18 cellular contexts compared by ENCODE assay signal in genomic region chr3:7707192-7707591, GRCh38.
A peak's percentile ranks its signal among the peaks of the same experiment; 100 is the strongest.
DNase-seq lines count a peak whose midpoint lies in the region; ATAC-seq, FAIRE-seq and TF ChIP-seq lines count a peak whose summit lies in the region.
"Had no signal": no experiment of that assay in that cellular context is flagged by ENCODE, and none has a peak within 500 bp of the region (broad histone marks: within the 10 kb centered on the region; RNA-seq: fewer than 3 reads in every experiment).

No MANE protein-coding gene starts in this region.

- CTCF ChIA-PET in A673 (lab: Charles Lee): no interaction called here

- ATAC-seq in HG03196 (IDR thresholded peaks at IDR 0.05; ENCODE audit: unreplicated experiment): no peak
- ATAC-seq: heart left ventricle had no signal

- no TSS peak for BruUV-seq in A673 (replicated peaks; lab: Mats Ljungman, UMichigan)

- no peaks in the 10 kb centered on the region for H3K4me1 ChIP-seq in A673 (ENCODE audit: insufficient read depth, low read length, poor library complexity, severe bottlenecking)
- no peaks in the 10 kb centered on the region for H3K4me1 ChIP-seq in GM23248 (ENCODE audit: insufficient read depth)
- H3K4me1 ChIP-seq in stomach: no peaks in the 10 kb centered on the region
- H3K4me1 ChIP-seq in MM.1S (ENCODE audit: low read length): no peaks in the 10 kb centered on the region
- H3K4me1 ChIP-seq: heart left ventricle had no signal

- H3K27me3 ChIP-seq in A673 (replicated peaks; ENCODE audit: insufficient read depth, low read depth, low read length, poor library complexity) (no peaks in the 10 kb centered on the region), GM23248 (replicated peaks; ENCODE audit: insufficient read depth) (no peaks in the 10 kb centered on the region), kidney epithelial cell (ENCODE audit: control insufficient read depth, insufficient read depth, low read length) (no peaks in the 10 kb centered on the region), stomach (no peaks in the 10 kb centered on the region), MM.1S (replicated peaks; ENCODE audit: insufficient read depth, low read length) (no peaks in the 10 kb centered on the region)
- H3K27me3 ChIP-seq: heart left ventricle had no signal

- H3K9me2 ChIP-seq in GM23248 (ENCODE audit: insufficient read depth) (no peaks in the 10 kb centered on the region), MM.1S (replicated peaks; ENCODE audit: insufficient read depth, low read length) (no peaks in the 10 kb centered on the region)

- in situ Hi-C loops in GM23248 (cut with MboI): no loop called here

- H3F3A ChIP-seq in GM23248 (ENCODE audit: insufficient read depth): no peaks in the 10 kb centered on the region
- no peaks in the 10 kb centered on the region for H3F3A ChIP-seq in MM.1S (ENCODE audit: insufficient read depth, low read length)

- H3K9ac ChIP-seq in GM23248 (no peak overlapping the region), MM.1S (ENCODE audit: low read length) (no peak overlapping the region)

- H3K79me2 ChIP-seq in GM23248 (ENCODE audit: insufficient read depth) (no peaks in the 10 kb centered on the region), MM.1S (ENCODE audit: low read length) (no peaks in the 10 kb centered on the region)

- POLR2A ChIA-PET in A673 (lab: Charles Lee; ENCODE audit: low non-redundant PET): no interaction called here

- H2AFZ ChIP-seq in GM23248: no peak overlapping the region
- no peak overlapping the region for H2AFZ ChIP-seq in MM.1S (ENCODE audit: low read length)

- intact Hi-C loops in A673 (cut with micrococcal nuclease; ENCODE audit: unreplicated experiment): no loop called here
- intact Hi-C loops in stomach (cut with DNase I; ENCODE audit: low total_unique reads): no loop called here

- WGBS in GM23248 (ENCODE audit: low coverage in 1 of 2, low lambda C conversion rate in 2 of 2, missing lambda C conversion rate in 2 of 2), 2 experiments: 38 to 48% methylated on average over 3 of the region's 3 CpGs
- 61 to 81% (median 76%) methylated on average over 3 of the region's 3 CpGs for WGBS in stomach, 5 donors

- no peak for TF ChIP-seq POLR2A in stomach (IDR thresholded peaks at IDR 0.05)

- TF ChIP-seq CTCF in A673 (conservative IDR thresholded peaks at IDR 0.05; ENCODE audit: low read depth, low read length) (no peak), kidney epithelial cell (IDR thresholded peaks at IDR 0.05; ENCODE audit: insufficient read depth, low read length, poor library complexity, severe bottlenecking) (no peak), stomach (IDR thresholded peaks at IDR 0.05) (no peak), MM.1S (IDR thresholded peaks at IDR 0.05; ENCODE audit: low read length) (no peak)

- H3K4me2 ChIP-seq in GM23248 (ENCODE audit: unreplicated experiment): no peak overlapping the region
- no peak overlapping the region for H3K4me2 ChIP-seq in MM.1S (ENCODE audit: low read depth, low read length)

- H3K36me3 ChIP-seq in A673 (ENCODE audit: insufficient read depth, low read length, poor library complexity, severe bottlenecking) (no peaks in the 10 kb centered on the region), GM23248 (ENCODE audit: low read depth) (no peaks in the 10 kb centered on the region), kidney epithelial cell (ENCODE audit: control insufficient read depth, insufficient read depth, low read length) (no peaks in the 10 kb centered on the region), stomach (no peaks in the 10 kb centered on the region), MM.1S (replicated peaks; ENCODE audit: insufficient read depth, low read length) (no peaks in the 10 kb centered on the region)
- H3K36me3 ChIP-seq: heart left ventricle had no signal

- no peak overlapping the region for H3K4me3 ChIP-seq in A673 (ENCODE audit: low read depth, low read length, poor library complexity, severe bottlenecking)
- no peak overlapping the region for H3K4me3 ChIP-seq in GM23248
- no peak overlapping the region for H3K4me3 ChIP-seq in kidney epithelial cell (ENCODE audit: low read depth, low read length)
- H3K4me3 ChIP-seq in stomach: no peak overlapping the region
- H3K4me3 ChIP-seq in MM.1S (ENCODE audit: low read length): no peak overlapping the region
- H3K4me3 ChIP-seq: heart left ventricle had no signal

- DNase-seq in A673 (ENCODE audit: low spot score) (peak; percentile 18), GM23248 (peak; percentile 23), RCC 7860 (ENCODE audit: low spot score) (peak; percentile 66), kidney epithelial cell (ENCODE audit: low read depth) (peak; percentile 62), stomach (no peak), MM.1S (no peak), activated gamma-delta T cell treated with Interleukin-2 at 50 U/mL for 16 hours (no peak)
- DNase-seq: activated CD4-positive, alpha-beta T cell treated with anti-CD3 and anti-CD28 coated beads, Interleukin-2, amount 50 U/mL, for 4 hours; activated T-cell treated with anti-CD3 and anti-CD28 coated beads for 4 hours; amniotic stem cell; CD8-positive, alpha-beta memory T cell; effector memory CD4-positive, alpha-beta T cell; EL; heart left ventricle; Karpas-422; retina; stimulated activated CD4-positive, alpha-beta T cell treated with anti-CD3 and anti-CD28 coated beads, Interleukin-12 subunit alpha, Interleukin-12 subunit beta, amount 100 ng/mL, for 4 hours had no signal

- H3K27ac ChIP-seq in A673 (ENCODE audit: low read depth, low read length, poor library complexity, severe bottlenecking) (no peak overlapping the region), GM23248 (no peak overlapping the region), stomach (no peak overlapping the region), MM.1S (ENCODE audit: low read length) (no peak overlapping the region)

- peak; percentile 5 for FAIRE-seq in RCC 7860 (lab: Jason Lieb, UNC)

- H4K20me1 ChIP-seq in GM23248 (ENCODE audit: insufficient read depth) (no peaks in the 10 kb centered on the region), MM.1S (ENCODE audit: insufficient read depth, low read length) (no peaks in the 10 kb centered on the region)

- TF ChIP-seq EP300 in stomach (IDR thresholded peaks at IDR 0.05): no peak

- H3K9me3 ChIP-seq in A673 (ENCODE audit: low read depth, low read length, poor library complexity, severe bottlenecking) (no peaks in the 10 kb centered on the region), GM23248 (ENCODE audit: low read depth) (no peaks in the 10 kb centered on the region), stomach (no peaks in the 10 kb centered on the region), MM.1S (replicated peaks; ENCODE audit: insufficient read depth, low read length) (no peaks in the 10 kb centered on the region)
- H3K9me3 ChIP-seq: heart left ventricle had no signal

Comparison
In these comparisons a context has a peak if more than half of its experiments do, and no peak if none do; other contexts are left out.
1. DNase-seq: peak in A673 (single experiment), GM23248 (single experiment), RCC 7860 (single experiment) and kidney epithelial cell (single experiment); none in stomach (single experiment), MM.1S (single experiment) and activated gamma-delta T cell treated with Interleukin-2 at 50 U/mL for 16 hours (single experiment).